23 cellular contexts compared by ENCODE assay signal in the genomic region with DNA sequence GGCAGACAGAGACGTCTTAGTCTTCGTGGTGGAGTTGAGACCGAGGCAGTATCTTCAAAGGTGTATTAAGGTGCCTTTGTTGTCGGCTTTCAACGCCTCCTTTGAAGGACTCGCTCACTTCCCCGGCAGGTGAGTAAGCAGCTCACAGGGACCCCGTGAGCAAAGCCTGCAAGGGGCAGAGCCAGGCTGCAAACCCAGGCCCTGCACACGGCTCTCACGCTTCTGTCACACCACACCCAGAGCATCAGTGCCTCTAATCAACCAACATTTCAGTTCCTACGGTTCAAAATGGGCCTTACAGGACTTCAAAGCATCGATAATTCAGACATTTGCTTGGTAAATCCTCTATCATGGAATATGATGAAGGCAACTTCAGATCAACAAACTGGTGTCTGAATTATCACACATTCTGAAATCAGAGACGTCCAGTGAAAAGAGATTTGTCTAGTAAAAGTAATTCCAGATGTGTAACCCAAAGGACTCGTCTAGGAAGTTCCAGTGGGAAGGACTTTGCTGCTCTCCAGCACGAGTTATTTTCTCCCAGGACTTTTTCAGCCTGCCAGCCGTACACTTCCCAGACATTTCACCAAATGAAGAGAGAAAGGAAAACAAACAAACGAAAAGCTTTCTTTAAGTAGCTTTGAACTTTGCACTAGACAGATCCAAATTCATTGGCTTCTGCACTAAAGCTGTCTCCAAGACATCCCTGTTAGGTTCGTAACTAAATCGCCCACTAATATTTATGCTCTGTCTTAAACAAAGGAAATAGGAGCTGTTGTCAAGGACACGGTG.
DNase-seq lines count a peak whose midpoint lies in the region; ATAC-seq and TF ChIP-seq lines count a peak whose summit lies in the region.
"Had no signal": no experiment of that assay in that cellular context is flagged by ENCODE, and none has a peak within 500 bp of the region (broad histone marks: within the 10 kb centered on the region; RNA-seq: fewer than 3 reads in every experiment).

No MANE protein-coding gene starts in this region.

- H3K4me1 ChIP-seq in neural progenitor cell (peaks cover 3% of the 10 kb centered on the region), esophagus squamous epithelium (peaks cover 0 to 8% (median 0%) of the 10 kb centered on the region in 3 donors)
- H3K4me1 ChIP-seq: prostate gland had no signal

- TF ChIP-seq POLR2A in esophagus squamous epithelium (IDR thresholded peaks at IDR 0.05): no peak

- DNase-seq in AG04450 (ENCODE audit: low read depth, low spot score) (peak; percentile 33), HFF-Myc (ENCODE audit: extremely low read depth, low read depth) (peak; percentile 35), fibroblast of mammary gland (ENCODE audit: low read depth) (peak; percentile 59), neural progenitor cell (ENCODE audit: low spot score) (no peak), esophagus squamous epithelium (lab: John Stamatoyannopoulos, UW) (no peak), NCI-H2107 (lab: John Stamatoyannopoulos, UW) (no peak), retina (no peak)
- DNase-seq in CD4-positive, alpha-beta T cell: no peak
- DNase-seq: activated CD4-positive, alpha-beta T cell treated with anti-CD3 and anti-CD28 coated beads for 36 hours; activated T-cell treated with anti-CD3 and anti-CD28 coated beads, Interleukin-2, amount 50 U/mL, for 72 hours; effector CD4-positive, alpha-beta T cell; H9; MM.1S; NCI-H1436 treated with DMSO at 0.1 percent for 48 hours; NCI-H526; stimulated activated CD4-positive, alpha-beta T cell treated with anti-CD3 and anti-CD28 coated beads, Interleukin-2, amount 100 ng/mL, for 24 hours had no signal

- peaks cover 2% of the 10 kb centered on the region for H3K36me3 Mint-ChIP-seq in neural progenitor cell
- no peaks in the 10 kb centered on the region for H3K36me3 Mint-ChIP-seq in CD4-positive, alpha-beta T cell (ENCODE audit: low read depth)
- H3K36me3 Mint-ChIP-seq: activated naive CD8-positive, alpha-beta T cell; natural killer cell treated with Interleukin-12 subunit alpha and Interleukin-12 subunit beta and Interleukin-15 and Interleukin-18, amount 100 ng/mL, for 72 hours; stimulated activated memory B cell treated with anti-CD40 and anti-IgM and Interleukin-4, amounts not matched to agents 10 μg/mL and 1 μg/mL and 100 μg/mL, for 72 hours had no signal

- H3K27ac ChIP-seq in AG04450 (ENCODE audit: low read depth, low read length) (peak overlapping the region; percentile 61), neural progenitor cell (no peak overlapping the region), esophagus squamous epithelium (no peak overlapping the region)
- H3K27ac ChIP-seq in CD4-positive, alpha-beta T cell (ENCODE audit: low read depth, low read length): no peak overlapping the region
- H3K27ac ChIP-seq: prostate gland, SJSA1 had no signal

- H4K20me1 ChIP-seq in neural progenitor cell (ENCODE audit: low read depth): no peaks in the 10 kb centered on the region

- no peak overlapping the region for H3K4me3 ChIP-seq in AG04450 (ENCODE audit: low read depth, low read length)
- no peak overlapping the region for H3K4me3 ChIP-seq in HFF-Myc (replicated peaks; ENCODE audit: low read depth, low read length)
- no peak overlapping the region for H3K4me3 ChIP-seq in fibroblast of mammary gland (ENCODE audit: control insufficient read depth, low read depth, low read length)
- H3K4me3 ChIP-seq in neural progenitor cell: no peak overlapping the region
- H3K4me3 ChIP-seq in esophagus squamous epithelium: no peak overlapping the region
- H3K4me3 ChIP-seq: A549, K562, prostate gland, SJSA1 had no signal

- H3K27ac Mint-ChIP-seq in neural progenitor cell: peak overlapping the region; percentile 27
- H3K27ac Mint-ChIP-seq in CD4-positive, alpha-beta T cell: no peak overlapping the region
- H3K27ac Mint-ChIP-seq: activated CD4-positive, alpha-beta T cell treated with anti-CD3 and anti-CD28 coated beads for 36 hours; activated naive CD8-positive, alpha-beta T cell; activated T-cell treated with anti-CD3 and anti-CD28 coated beads, Interleukin-2, amount 50 U/mL, for 72 hours; H9; natural killer cell treated with Interleukin-12 subunit alpha and Interleukin-12 subunit beta and Interleukin-15 and Interleukin-18, amount 100 ng/mL, for 72 hours; stimulated activated memory B cell treated with anti-CD40 and anti-IgM and Interleukin-4, amounts not matched to agents 10 μg/mL and 1 μg/mL and 100 μg/mL, for 72 hours had no signal

- no peak overlapping the region for H2AFZ ChIP-seq in neural progenitor cell (replicated peaks)

- POLR2A ChIA-PET in AG04450 (lab: Yijun Ruan, JAX): interaction anchor here (1.7 kb wide), 1 partner anchor 64 kb away, joined by 5 read pairs; a partner anchor contains a TSS
- POLR2A ChIA-PET in CD4-positive, alpha-beta T cell (lab: Charles Lee): no interaction called here

- H3F3A ChIP-seq in neural progenitor cell (ENCODE audit: low read depth): no peaks in the 10 kb centered on the region

- ATAC-seq in CD4-positive, alpha-beta T cell (ENCODE audit: poor library complexity): no peak
- ATAC-seq: K562; natural killer cell treated with Interleukin-12 subunit alpha and Interleukin-12 subunit beta and Interleukin-15 and Interleukin-18, amount 100 ng/mL, for 72 hours; stimulated activated memory B cell treated with anti-CD40 and anti-IgM and Interleukin-4, amounts not matched to agents 10 μg/mL and 1 μg/mL and 100 μg/mL, for 72 hours had no signal

- H3K27me3 ChIP-seq in AG04450 (ENCODE audit: control insufficient read depth, insufficient read depth, low read length) (no peaks in the 10 kb centered on the region), neural progenitor cell (peaks cover 9% of the 10 kb centered on the region), esophagus squamous epithelium (peaks cover 0 to 60% (median 0%) of the 10 kb centered on the region in 4 donors)
- H3K27me3 ChIP-seq in CD4-positive, alpha-beta T cell (ENCODE audit: control insufficient read depth, insufficient read depth, low read length): no peaks in the 10 kb centered on the region
- H3K27me3 ChIP-seq: SJSA1 had no signal

- H3K9me3 ChIP-seq in AG04450 (ENCODE audit: control insufficient read depth, insufficient read depth, low read length): peaks cover 11% of the 10 kb centered on the region; the same call in 1 of the 2 replicates
- no peaks in the 10 kb centered on the region for H3K9me3 ChIP-seq in neural progenitor cell (ENCODE audit: low read depth)
- H3K9me3 ChIP-seq in esophagus squamous epithelium: no peaks in the 10 kb centered on the region
- no peaks in the 10 kb centered on the region for H3K9me3 ChIP-seq in CD4-positive, alpha-beta T cell (ENCODE audit: control insufficient read depth, low read length)
- H3K9me3 ChIP-seq: A549, prostate gland, SJSA1 had no signal

- no peak overlapping the region for H3K4me3 Mint-ChIP-seq in neural progenitor cell
- H3K4me3 Mint-ChIP-seq in CD4-positive, alpha-beta T cell: no peak overlapping the region
- H3K4me3 Mint-ChIP-seq: activated CD4-positive, alpha-beta T cell treated with anti-CD3 and anti-CD28 coated beads for 36 hours; activated naive CD8-positive, alpha-beta T cell; activated T-cell treated with anti-CD3 and anti-CD28 coated beads, Interleukin-2, amount 50 U/mL, for 72 hours; H9; natural killer cell treated with Interleukin-12 subunit alpha and Interleukin-12 subunit beta and Interleukin-15 and Interleukin-18, amount 100 ng/mL, for 72 hours; stimulated activated memory B cell treated with anti-CD40 and anti-IgM and Interleukin-4, amounts not matched to agents 10 μg/mL and 1 μg/mL and 100 μg/mL, for 72 hours had no signal

- peaks cover 2% of the 10 kb centered on the region for H3K9me3 Mint-ChIP-seq in neural progenitor cell
- no peaks in the 10 kb centered on the region for H3K9me3 Mint-ChIP-seq in CD4-positive, alpha-beta T cell
- H3K9me3 Mint-ChIP-seq: activated T-cell treated with anti-CD3 and anti-CD28 coated beads, Interleukin-2, amount 50 U/mL, for 72 hours; natural killer cell treated with Interleukin-12 subunit alpha and Interleukin-12 subunit beta and Interleukin-15 and Interleukin-18, amount 100 ng/mL, for 72 hours; stimulated activated memory B cell treated with anti-CD40 and anti-IgM and Interleukin-4, amounts not matched to agents 10 μg/mL and 1 μg/mL and 100 μg/mL, for 72 hours had no signal

- CTCF ChIA-PET in AG04450 (lab: Charles Lee): interaction anchor here (1.4 kb wide), 1 partner anchor 305 kb away, joined by 4 read pairs; no protein-coding TSS in a partner anchor
- CTCF ChIA-PET in CD4-positive, alpha-beta T cell (lab: Charles Lee): interaction anchor here (3.0 kb wide), 1 partner anchor 112 kb away, joined by 11 read pairs; no protein-coding TSS in a partner anchor

- H3K4me2 ChIP-seq in neural progenitor cell: no peak overlapping the region
- H3K4me2 ChIP-seq: A549 had no signal

- TF ChIP-seq CTCF in AG04450 (IDR thresholded peaks at IDR 0.05; ENCODE audit: low read depth, low read length): no peak
- TF ChIP-seq CTCF in HFF-Myc (IDR thresholded peaks at IDR 0.05; ENCODE audit: low read depth, low read length, missing control alignments): no peak
- TF ChIP-seq CTCF in fibroblast of mammary gland (conservative IDR thresholded peaks at IDR 0.05; ENCODE audit: control insufficient read depth, insufficient read depth, low read depth, low read length): no peak
- TF ChIP-seq CTCF in neural progenitor cell (IDR thresholded peaks at IDR 0.05): no peak
- no peak for TF ChIP-seq CTCF in esophagus squamous epithelium (IDR thresholded peaks at IDR 0.05)
- TF ChIP-seq CTCF in CD4-positive, alpha-beta T cell (IDR thresholded peaks at IDR 0.05): no peak

- 55 to 65% methylated on average over 18 to 20 of the region's 20 CpGs for WGBS in esophagus squamous epithelium, 2 donors

- no peaks in the 10 kb centered on the region for H3K79me2 ChIP-seq in neural progenitor cell (ENCODE audit: low read depth)

- H3K36me3 ChIP-seq in neural progenitor cell (no peaks in the 10 kb centered on the region), esophagus squamous epithelium (no peaks in the 10 kb centered on the region)
- H3K36me3 ChIP-seq: prostate gland, SJSA1 had no signal

- intact Hi-C loops in esophagus squamous epithelium (cut with DNase I): no loop called here
- intact Hi-C loops in CD4-positive, alpha-beta T cell (cut with DNase I, micrococcal nuclease): no loop called here

- H3K4me1 Mint-ChIP-seq in neural progenitor cell: peaks cover 24% of the 10 kb centered on the region
- no peaks in the 10 kb centered on the region for H3K4me1 Mint-ChIP-seq in CD4-positive, alpha-beta T cell (ENCODE audit: low read depth)
- H3K4me1 Mint-ChIP-seq: activated CD4-positive, alpha-beta T cell treated with anti-CD3 and anti-CD28 coated beads for 36 hours; stimulated activated memory B cell treated with anti-CD40 and anti-IgM and Interleukin-4, amounts not matched to agents 10 μg/mL and 1 μg/mL and 100 μg/mL, for 72 hours had no signal

- H3K9ac ChIP-seq in neural progenitor cell: no peak overlapping the region

- H3K27me3 Mint-ChIP-seq in neural progenitor cell (ENCODE audit: insufficient read depth, low read depth): peaks cover 9% of the 10 kb centered on the region
- H3K27me3 Mint-ChIP-seq in CD4-positive, alpha-beta T cell: no peaks in the 10 kb centered on the region
- H3K27me3 Mint-ChIP-seq: activated naive CD8-positive, alpha-beta T cell had no signal

Comparison
In these comparisons a context has a peak if more than half of its experiments do, and no peak if none do; other contexts are left out.
1. DNase-seq: peak in AG04450 (single experiment), HFF-Myc (single experiment) and fibroblast of mammary gland (single experiment); none in neural progenitor cell (single experiment), esophagus squamous epithelium (single experiment), NCI-H2107 (single experiment), CD4-positive, alpha-beta T cell (0 of 10) and retina (single experiment).